In the genomic region with DNA sequence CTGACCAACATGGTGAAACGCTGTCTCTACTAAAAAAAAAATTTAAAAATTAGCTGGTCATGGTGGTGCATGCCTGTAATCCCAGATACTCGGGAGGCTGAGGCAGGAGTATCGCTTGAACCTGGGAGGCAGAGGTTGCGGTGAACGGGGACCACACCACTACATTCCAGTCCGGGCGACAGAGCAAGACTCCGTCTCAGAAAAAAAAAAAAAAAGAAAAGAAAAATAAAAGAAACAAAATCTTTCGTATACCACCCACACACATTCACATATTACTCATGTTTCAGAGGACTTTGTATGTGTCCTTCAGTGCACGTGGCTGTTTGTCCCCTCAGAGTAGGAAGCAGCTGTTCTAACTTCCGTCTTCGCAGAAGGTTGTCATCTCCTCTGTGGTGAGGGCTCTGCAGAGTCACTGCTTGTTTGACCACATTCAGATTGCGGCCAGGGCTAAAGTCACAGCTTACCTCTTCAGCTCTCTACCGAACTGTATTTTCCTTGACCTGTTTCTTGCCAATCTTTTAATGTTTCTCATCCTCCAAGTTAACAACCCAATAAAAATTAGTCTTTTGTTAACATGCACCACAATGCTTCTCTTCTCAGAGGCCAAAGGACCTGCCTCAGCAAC, we compare ENCODE assay signal across 8 cellular contexts. TPM values are rescaled to one million over a fixed set of nuclear protein-coding genes. Genes with fewer than 3 reads are reported as not detected.
DNase-seq lines count a peak whose midpoint lies in the region; ATAC-seq and TF ChIP-seq lines count a peak whose summit lies in the region.

No MANE protein-coding gene starts in this region.

- H3K9me3 ChIP-seq in testis: no peaks in the 10 kb centered on the region

- intact Hi-C loops in testis (cut with DNase I; ENCODE audit: low total_unique reads): no loop called here

- H3K27me3 Mint-ChIP-seq in chondrocyte (ENCODE audit: low read depth): no peaks in the 10 kb centered on the region

- no peaks in the 10 kb centered on the region for H3K36me3 Mint-ChIP-seq in chondrocyte (ENCODE audit: low read depth)

- H3K27ac Mint-ChIP-seq in chondrocyte (ENCODE audit: unreplicated experiment): peak overlapping the region; percentile 30

- 88 to 95% methylated on average over 14 of the region's 14 CpGs for WGBS in testis, 2 donors

- in situ Hi-C loops in GM13977 (cut with MboI; ENCODE audit: low pct_unique_long_range_greater_than_20kb, low sequenced_read_pairs, unreplicated experiment): no loop called here

- no peak overlapping the region for H3K27ac ChIP-seq in testis
- no peak overlapping the region for H3K27ac ChIP-seq in coronary artery

- H3K27me3 ChIP-seq in testis: no peaks in the 10 kb centered on the region

- H3K4me3 ChIP-seq in testis (no peak overlapping the region), coronary artery (no peak overlapping the region)

- no peaks in the 10 kb centered on the region for H3K36me3 ChIP-seq in testis (ENCODE audit: low read depth, missing control alignments)

- ATAC-seq in GM21515 (IDR thresholded peaks at IDR 0.05; ENCODE audit: unreplicated experiment): peak; percentile 87

- peaks cover 50% of the 10 kb centered on the region for H3K4me1 Mint-ChIP-seq in chondrocyte (ENCODE audit: low read depth)

- TF ChIP-seq CTCF in GM13977 (IDR thresholded peaks at IDR 0.05; ENCODE audit: extremely low read depth, insufficient read depth, missing control alignments) (no peak), chondrocyte (IDR thresholded peaks at IDR 0.05) (no peak), testis (IDR thresholded peaks at IDR 0.05) (no peak), coronary artery (IDR thresholded peaks at IDR 0.05) (no peak)

- TF ChIP-seq POLR2A in testis (IDR thresholded peaks at IDR 0.05): no peak

- peaks cover 3% of the 10 kb centered on the region for H3K9me3 Mint-ChIP-seq in chondrocyte (ENCODE audit: low read depth)

- no peaks in the 10 kb centered on the region for H3K4me1 ChIP-seq in testis

- H3K4me3 Mint-ChIP-seq in chondrocyte (ENCODE audit: unreplicated experiment): no peak overlapping the region

- DNase-seq in GM13977 (ENCODE audit: low spot score) (peak; percentile 66), KG1 (lab: John Stamatoyannopoulos, UW) (peak; percentile 61), chondrocyte (ENCODE audit: low spot score) (no peak), testis (peak; percentile 27), DMS53 treated with DMSO at 0.1 percent for 48 hours (lab: John Stamatoyannopoulos, UW; ENCODE audit: unreplicated experiment) (no peak), coronary artery (ENCODE audit: low spot score) (no peak)
- no peak for DNase-seq in stimulated activated naive CD4-positive, alpha-beta T cell treated with Interleukin-2 at 50 U/mL for 16 hours (lab: John Stamatoyannopoulos, UW)

RNA-seq across cellular contexts. Expression of a gene that starts 36.6 kb away (rescaled TPM):
- total RNA-seq in chondrocyte (34.2 to 49.7 TPM (median 44.6 TPM) in 3 replicates), testis (10 to 100 TPM; 44.1 to 53.3 TPM)
- 15.5 TPM for polyA plus RNA-seq in testis (ENCODE audit: insufficient read depth, low read depth, low replicate concordance)

Comparison
In these comparisons a context has a peak if more than half of its experiments do, and no peak if none do; other contexts are left out.
1. DNase-seq: peak in GM13977 (single experiment), KG1 (single experiment) and testis (single experiment); none in chondrocyte (single experiment), DMS53 treated with DMSO at 0.1 percent for 48 hours (single experiment), coronary artery (single experiment) and stimulated activated naive CD4-positive, alpha-beta T cell treated with Interleukin-2 at 50 U/mL for 16 hours (single experiment).